In genomic region chr7:22016547-22016946, GRCh38 we compare ENCODE assay signal across 15 cellular contexts.
DNase-seq lines count a peak whose midpoint lies in the region; ATAC-seq and TF ChIP-seq lines count a peak whose summit lies in the region.
"Had no signal": no experiment of that assay in that cellular context is flagged by ENCODE, and none has a peak within 500 bp of the region (broad histone marks: within the 10 kb centered on the region; RNA-seq: fewer than 3 reads in every experiment).

No MANE protein-coding gene starts in this region.

- H3K9me3 Mint-ChIP-seq in activated CD4-positive, alpha-beta memory T cell treated with anti-CD3 and anti-CD28 coated beads for 36 hours = no peaks in the 10 kb centered on the region

- 64 to 69% methylated on average over 3 to 4 of the region's 4 CpGs for WGBS in thyroid gland, 2 donors

- no peaks in the 10 kb centered on the region for H3K27me3 Mint-ChIP-seq in activated CD4-positive, alpha-beta memory T cell treated with anti-CD3 and anti-CD28 coated beads for 36 hours

- H3K4me3 ChIP-seq in H7 (ENCODE audit: insufficient read depth, low read depth, low read length) (no peak overlapping the region), thyroid gland (replicated peaks in 1 of 3) (no peak overlapping the region)
- H3K4me3 ChIP-seq: HAP-1, ovary had no signal

- no peak for TF ChIP-seq CTCF in thyroid gland (IDR thresholded peaks at IDR 0.05)

- H3K4me3 Mint-ChIP-seq in activated CD4-positive, alpha-beta memory T cell treated with anti-CD3 and anti-CD28 coated beads for 36 hours = no peak overlapping the region

- CTCF ChIA-PET in activated CD4-positive, alpha-beta memory T cell treated with anti-CD3 and anti-CD28 coated beads for 36 hours (lab: Charles Lee) = no interaction called here

- no peaks in the 10 kb centered on the region for H3K4me1 Mint-ChIP-seq in activated CD4-positive, alpha-beta memory T cell treated with anti-CD3 and anti-CD28 coated beads for 36 hours (ENCODE audit: low read depth)

- TF ChIP-seq POLR2A in thyroid gland (IDR thresholded peaks at IDR 0.05) = no peak

- no peaks in the 10 kb centered on the region for H3K27me3 ChIP-seq in H7 (ENCODE audit: control insufficient read depth, insufficient read depth, low read length)
- H3K27me3 ChIP-seq in thyroid gland = no peaks in the 10 kb centered on the region
- H3K27me3 ChIP-seq: ovary had no signal

- POLR2A ChIA-PET in activated CD4-positive, alpha-beta memory T cell treated with anti-CD3 and anti-CD28 coated beads for 36 hours (lab: Charles Lee) = no interaction called here

- intact Hi-C loops in thyroid gland (cut with DNase I) = no loop called here
- intact Hi-C loops in activated CD4-positive, alpha-beta memory T cell treated with anti-CD3 and anti-CD28 coated beads for 36 hours (cut with micrococcal nuclease) = no loop called here

- no peak overlapping the region for H3K27ac ChIP-seq in thyroid gland
- H3K27ac ChIP-seq: ovary, RWPE1 had no signal

- H3K9me3 ChIP-seq in thyroid gland = no peaks in the 10 kb centered on the region
- H3K9me3 ChIP-seq: HAP-1, ovary had no signal

- no peaks in the 10 kb centered on the region for H3K36me3 ChIP-seq in H7 (replicated peaks; ENCODE audit: control insufficient read depth, insufficient read depth, low read length)
- no peaks in the 10 kb centered on the region for H3K36me3 ChIP-seq in thyroid gland
- H3K36me3 ChIP-seq: HAP-1, ovary had no signal

- peak; percentile 94 for DNase-seq in DMS 273 (lab: John Stamatoyannopoulos, UW; ENCODE audit: unreplicated experiment)
- DNase-seq in NCI-H82 treated with DMSO at 0.1 percent for 48 hours (lab: John Stamatoyannopoulos, UW; ENCODE audit: unreplicated experiment) = peak; percentile 55
- DNase-seq in left kidney (ENCODE audit: low read depth, low spot score) = peak; percentile 46
- no peak for DNase-seq in H7
- DNase-seq in NCI-H1694 (lab: John Stamatoyannopoulos, UW) = no peak
- DNase-seq in thyroid gland = no peak
- no peak for DNase-seq in activated CD4-positive, alpha-beta memory T cell treated with anti-CD3 and anti-CD28 coated beads for 36 hours
- DNase-seq: activated CD4-positive, alpha-beta T cell treated with anti-CD3 and anti-CD28 coated beads for 4 hours; activated effector memory CD4-positive, alpha-beta T cell treated with Interleukin-2 at 50 U/mL for 16 hours; IMR-90; NCI-H2107; ovary had no signal

- no peaks in the 10 kb centered on the region for H3K36me3 Mint-ChIP-seq in activated CD4-positive, alpha-beta memory T cell treated with anti-CD3 and anti-CD28 coated beads for 36 hours

- ATAC-seq in GM18907 (IDR thresholded peaks at IDR 0.05; ENCODE audit: unreplicated experiment) = peak; percentile 65

- H3K27ac Mint-ChIP-seq in activated CD4-positive, alpha-beta memory T cell treated with anti-CD3 and anti-CD28 coated beads for 36 hours = no peak overlapping the region

- peaks cover 5 to 11% of the 10 kb centered on the region in 2 donors for H3K4me1 ChIP-seq in thyroid gland
- H3K4me1 ChIP-seq: HAP-1 had no signal

Comparison
In these comparisons a context has a peak if more than half of its experiments do, and no peak if none do; other contexts are left out.
1. DNase-seq: peak in DMS 273 (single experiment), NCI-H82 treated with DMSO at 0.1 percent for 48 hours (single experiment) and left kidney (single experiment); none in H7 (single experiment), NCI-H1694 (single experiment), thyroid gland (0 of 2) and activated CD4-positive, alpha-beta memory T cell treated with anti-CD3 and anti-CD28 coated beads for 36 hours (single experiment).